Comparison of ENCODE assay signal across 8 cellular contexts in the genomic region with DNA sequence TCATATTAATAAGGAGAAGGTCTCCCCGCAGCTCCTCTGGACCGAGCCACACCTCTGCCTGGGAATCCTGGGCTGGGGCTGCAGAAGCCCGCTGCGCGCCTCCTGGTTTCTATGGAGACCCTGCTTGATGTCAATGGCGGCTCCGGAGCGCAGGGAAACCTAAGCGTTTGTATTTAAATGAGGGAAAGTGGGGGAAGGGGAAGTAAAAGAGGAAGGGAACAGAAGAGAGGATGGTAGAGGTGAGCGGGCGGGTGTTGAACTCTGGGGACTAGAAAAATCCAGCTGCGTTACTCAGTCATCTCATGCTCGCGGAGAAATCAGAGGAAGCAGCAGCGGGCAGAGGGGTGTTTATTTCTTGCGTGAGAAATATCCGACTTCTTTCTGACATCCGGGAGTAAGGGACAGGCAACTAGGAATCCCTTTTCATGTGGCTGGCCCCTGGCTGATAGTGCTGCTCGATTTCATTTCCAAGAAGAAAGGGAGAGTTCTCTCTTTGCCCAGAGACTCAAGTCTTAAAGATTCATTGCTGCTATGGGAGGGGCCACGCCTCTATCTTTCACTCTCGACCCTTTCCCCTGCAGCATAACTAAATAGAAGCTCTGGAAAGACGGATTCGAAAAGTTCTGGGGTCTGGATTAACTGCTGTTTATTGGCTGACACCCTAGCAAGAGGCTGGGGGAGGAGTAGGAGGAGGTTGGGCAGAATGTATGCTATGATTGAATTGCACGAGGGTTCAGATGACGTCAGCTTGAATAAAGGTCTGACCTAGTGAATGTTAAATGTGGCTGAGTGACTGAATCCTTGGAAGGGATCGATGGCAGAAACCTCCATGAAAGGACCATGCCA.
DNase-seq lines count a peak whose midpoint lies in the region; ATAC-seq, FAIRE-seq and TF ChIP-seq lines count a peak whose summit lies in the region.

No MANE protein-coding gene starts in this region.

- no peaks in the 10 kb centered on the region for H3K79me2 ChIP-seq in OCI-LY3 (ENCODE audit: low read length)

- H4K20me1 ChIP-seq in OCI-LY3 (ENCODE audit: insufficient read depth, low read length), result no peaks in the 10 kb centered on the region

- H3K4me1 Mint-ChIP-seq in Calu3 (ENCODE audit: low read depth, unreplicated experiment), result peaks cover 20% of the 10 kb centered on the region

- H3K36me3 ChIP-seq in OCI-LY3 (replicated peaks; ENCODE audit: low read depth, low read length), result no peaks in the 10 kb centered on the region
- no peaks in the 10 kb centered on the region for H3K36me3 ChIP-seq in breast epithelium
- no peaks in the 10 kb centered on the region for H3K36me3 ChIP-seq in small intestine (ENCODE audit: control insufficient read depth in 2 of 2, insufficient read depth in 2 of 2, low read length in 2 of 2)

- TF ChIP-seq POLR2A in breast epithelium (IDR thresholded peaks at IDR 0.05), result no peak

- H3K27me3 ChIP-seq in OCI-LY3 (ENCODE audit: low read depth, low read length) (no peaks in the 10 kb centered on the region), breast epithelium (no peaks in the 10 kb centered on the region), small intestine (ENCODE audit: control insufficient read depth in 2 of 2, insufficient read depth in 2 of 2, low read length in 2 of 2) (no peaks in the 10 kb centered on the region)

- H3K9me3 ChIP-seq in OCI-LY3 (ENCODE audit: insufficient read depth, low read length), result no peaks in the 10 kb centered on the region
- H3K9me3 ChIP-seq in breast epithelium, result no peaks in the 10 kb centered on the region
- no peaks in the 10 kb centered on the region for H3K9me3 ChIP-seq in small intestine (ENCODE audit: control insufficient read depth, low read depth)

- H3K4me3 ChIP-seq in OCI-LY3 (ENCODE audit: low read length) (peak overlapping the region; percentile 86), breast epithelium (peak overlapping the region; percentile 37 to 63 (median 46)), small intestine (ENCODE audit: low read depth in 1 of 2, low read length in 2 of 2) (peak overlapping the region in 1 of 2 donors; percentile 35)

- H3K4me1 ChIP-seq in OCI-LY3 (ENCODE audit: low read length) (peaks cover 33% of the 10 kb centered on the region), breast epithelium (no peaks in the 10 kb centered on the region), small intestine (ENCODE audit: control insufficient read depth in 2 of 2, insufficient read depth in 1 of 2, low read depth in 1 of 2, low read length in 1 of 2) (peaks cover 0 to 5% of the 10 kb centered on the region in 2 donors)

- WGBS in small intestine, 3 donors, result 0% methylated on average over 26 of the region's 26 CpGs

- H2AFZ ChIP-seq in OCI-LY3 (ENCODE audit: low read depth, low read length), result peak overlapping the region; percentile 93

- H3K4me3 Mint-ChIP-seq in Calu3 (ENCODE audit: low read depth, unreplicated experiment), result peak overlapping the region; percentile 74

- H3K9ac ChIP-seq in OCI-LY3 (ENCODE audit: low read length), result peak overlapping the region; percentile 86

- intact Hi-C loops in Calu3 (cut with micrococcal nuclease; ENCODE audit: unreplicated experiment) (no loop called here), breast epithelium (cut with DNase I; ENCODE audit: low total_unique reads) (no loop called here)

- H3K9me3 Mint-ChIP-seq in Calu3 (ENCODE audit: low read depth, unreplicated experiment), result no peaks in the 10 kb centered on the region

- FAIRE-seq in small intestine (lab: Jason Lieb, UNC), result no peak

- H3K27me3 Mint-ChIP-seq in Calu3 (ENCODE audit: unreplicated experiment), result peaks cover 54% of the 10 kb centered on the region

- peak overlapping the region; percentile 91 for H3K4me2 ChIP-seq in OCI-LY3 (ENCODE audit: low read length)

- TF ChIP-seq CTCF in Calu3 (IDR thresholded peaks at IDR 0.05; ENCODE audit: unreplicated experiment) (no peak), OCI-LY3 (IDR thresholded peaks at IDR 0.05; ENCODE audit: low read depth, low read length) (no peak), breast epithelium (IDR thresholded peaks at IDR 0.05) (no peak), RWPE1 (conservative IDR thresholded peaks at IDR 0.05; ENCODE audit: low read depth) (no peak)

- H3K27ac ChIP-seq in OCI-LY3 (ENCODE audit: low read length) (peak overlapping the region; percentile 51), breast epithelium (peak overlapping the region in 1 of 2 donors; percentile 15), small intestine (ENCODE audit: low read depth in 1 of 2, low read length in 1 of 2) (no peak overlapping the region), RWPE1 (no peak overlapping the region)

- BruUV-seq in Calu3 (replicated peaks; lab: Mats Ljungman, UMichigan), result no TSS peak

- CTCF ChIA-PET in Calu3 (lab: Charles Lee) (no interaction called here), RWPE1 (lab: Yijun Ruan, JAX) (interaction anchor here (0.6 kb wide), 1 partner anchor 904 kb away, joined by 4 read pairs; no protein-coding TSS in a partner anchor)

- POLR2A ChIA-PET in RWPE1 (lab: Yijun Ruan, JAX; ENCODE audit: low non-redundant PET), result no interaction called here

- peak overlapping the region; percentile 8 for H3K27ac Mint-ChIP-seq in Calu3 (ENCODE audit: unreplicated experiment)

- ATAC-seq in HG02885 (IDR thresholded peaks at IDR 0.05; ENCODE audit: poor library complexity, unreplicated experiment) (peak; percentile 53), GM18519 (IDR thresholded peaks at IDR 0.05; ENCODE audit: low FRiP score, unreplicated experiment) (no peak)

- peak; percentile 5 for DNase-seq in Calu3
- no peak for DNase-seq in breast epithelium (ENCODE audit: low spot score in 2 of 2)
- DNase-seq in inferior parietal cortex (ENCODE audit: extremely low spot score), result peak; percentile 38
- peak; percentile 49 for DNase-seq in small intestine
- DNase-seq in RWPE1 (ENCODE audit: low spot score), result no peak

- peaks cover 8% of the 10 kb centered on the region for H3K36me3 Mint-ChIP-seq in Calu3 (ENCODE audit: insufficient read depth, unreplicated experiment)

Comparison
In these comparisons a context has a peak if more than half of its experiments do, and no peak if none do; other contexts are left out.
1. DNase-seq: peak in Calu3 (single experiment), inferior parietal cortex (single experiment) and small intestine (single experiment); none in breast epithelium (0 of 2) and RWPE1 (single experiment).